ENCODE assay signal across 8 cellular contexts in genomic region chr4:114384629-114385028, GRCh38.
DNase-seq lines count a peak whose midpoint lies in the region; ATAC-seq and TF ChIP-seq lines count a peak whose summit lies in the region.

No MANE protein-coding gene starts in this region.

- DNase-seq in NCI-H82 (lab: John Stamatoyannopoulos, UW) (peak; percentile 16), NCI-H82 treated with DMSO at 0.1 percent for 48 hours (lab: John Stamatoyannopoulos, UW; ENCODE audit: unreplicated experiment) (no peak), NCI-H2227 treated with DMSO at 0.1 percent for 48 hours (lab: John Stamatoyannopoulos, UW) (peak; percentile 13), epithelial cell of esophagus (ENCODE audit: low read depth) (peak; percentile 54), retinal pigment epithelial cell (ENCODE audit: low read depth) (no peak)
- DNase-seq in activated T-cell treated with anti-CD3 and anti-CD28 coated beads, Interleukin-2, amount 50 U/mL, for 48 hours = no peak

- ATAC-seq in HG03571 (IDR thresholded peaks at IDR 0.05; ENCODE audit: unreplicated experiment) (no peak), HG02840 (IDR thresholded peaks at IDR 0.05; ENCODE audit: low FRiP score, unreplicated experiment) (no peak)

- H3K4me3 ChIP-seq in epithelial cell of esophagus (ENCODE audit: low read length) (no peak overlapping the region), retinal pigment epithelial cell (ENCODE audit: low read length) (no peak overlapping the region)

- TF ChIP-seq CTCF in epithelial cell of esophagus (IDR thresholded peaks at IDR 0.05; ENCODE audit: insufficient read depth, low read depth, low read length, missing control alignments) (peak; percentile 50), retinal pigment epithelial cell (conservative IDR thresholded peaks at IDR 0.05; ENCODE audit: low read depth, low read length) (peak; percentile 57)

Comparison
In these comparisons a context has a peak if more than half of its experiments do, and no peak if none do; other contexts are left out.
1. DNase-seq: peak in NCI-H82 (single experiment), NCI-H2227 treated with DMSO at 0.1 percent for 48 hours (single experiment) and epithelial cell of esophagus (single experiment); none in NCI-H82 treated with DMSO at 0.1 percent for 48 hours (single experiment), retinal pigment epithelial cell (single experiment) and activated T-cell treated with anti-CD3 and anti-CD28 coated beads, Interleukin-2, amount 50 U/mL, for 48 hours (0 of 2).